ENCODE assay signal across 8 cellular contexts in genomic region chr17:6755731-6756184, GRCh38. TPM values are rescaled to one million over a fixed set of nuclear protein-coding genes. Genes with fewer than 3 reads are reported as not detected.
DNase-seq lines count a peak whose midpoint lies in the region; ATAC-seq and TF ChIP-seq lines count a peak whose summit lies in the region.

TSS of gene XAF1 (plus strand) at chr17:6756046. CDS start at chr17:6756079, 33 bp downstream.

- H3K9me2 ChIP-seq in MM.1S (replicated peaks; ENCODE audit: insufficient read depth, low read length), result no peaks in the 10 kb centered on the region

- WGBS in psoas muscle, 3 donors, result 11 to 23% (median 12%) methylated on average over 14 of the region's 14 CpGs

- H3K4me1 ChIP-seq in MM.1S (ENCODE audit: low read length) (peaks cover 3% of the 10 kb centered on the region; the same call in 1 of the 2 replicates), psoas muscle (peaks cover 5% of the 10 kb centered on the region)

- H3K27me3 Mint-ChIP-seq in activated T-cell treated with anti-CD3 and anti-CD28 coated beads, Interleukin-2, amount 50 U/mL, for 4 hours (ENCODE audit: low read depth), result no peaks in the 10 kb centered on the region

- H3K4me3 Mint-ChIP-seq in activated T-cell treated with anti-CD3 and anti-CD28 coated beads, Interleukin-2, amount 50 U/mL, for 4 hours, result peak within 1 kb of the TSS; percentile 89

- H3K27ac ChIP-seq in MM.1S (ENCODE audit: low read length), result no peak within 1 kb of the TSS
- peak within 1 kb of the TSS; percentile 75 for H3K27ac ChIP-seq in psoas muscle

- H3F3A ChIP-seq in MM.1S (ENCODE audit: insufficient read depth, low read length), result no peaks in the 10 kb centered on the region

- H3K36me3 ChIP-seq in MM.1S (replicated peaks; ENCODE audit: insufficient read depth, low read length) (no peaks in the 10 kb centered on the region), psoas muscle (ENCODE audit: insufficient read depth in 1 of 2, low read depth in 1 of 2) (peaks cover 0 to 10% of the 10 kb centered on the region in 2 donors)

- DNase-seq in EH (ENCODE audit: low read depth), result peak; percentile 76
- DNase-seq in MM.1S, result peak; percentile 73
- DNase-seq in activated T-cell treated with anti-CD3 and anti-CD28 coated beads, Interleukin-2, amount 50 U/mL, for 4 hours, result peak; percentile 40
- peak; percentile 34 to 73 for DNase-seq in foreskin fibroblast
- DNase-seq in psoas muscle, result peak in 1 of 2 donors; percentile 52
- no peak for DNase-seq in NCI-H345 treated with DMSO at 0.1 percent for 48 hours (lab: John Stamatoyannopoulos, UW; ENCODE audit: unreplicated experiment)

- H3K4me2 ChIP-seq in MM.1S (ENCODE audit: low read depth, low read length), result peak within 1 kb of the TSS; percentile 73

- H2AFZ ChIP-seq in MM.1S (ENCODE audit: low read length), result peak within 1 kb of the TSS; percentile 67

- intact Hi-C loops in psoas muscle (cut with DNase I), result no loop called here

- H3K4me1 Mint-ChIP-seq in activated T-cell treated with anti-CD3 and anti-CD28 coated beads, Interleukin-2, amount 50 U/mL, for 4 hours (ENCODE audit: low read depth), result peaks cover 44% of the 10 kb centered on the region

- H3K9ac ChIP-seq in MM.1S (ENCODE audit: low read length), result peak within 1 kb of the TSS; percentile 36; the same call in 1 of the 2 replicates

- H3K9me3 Mint-ChIP-seq in activated T-cell treated with anti-CD3 and anti-CD28 coated beads, Interleukin-2, amount 50 U/mL, for 4 hours, result no peaks in the 10 kb centered on the region

- ATAC-seq in activated T-cell treated with anti-CD3 and anti-CD28 coated beads, Interleukin-2, amount 50 U/mL, for 4 hours, result peak; percentile 71 to 73
- ATAC-seq in psoas muscle, result peak in 2 of 4 donors; percentile 20 to 34
- ATAC-seq in GM21515 (IDR thresholded peaks at IDR 0.05; ENCODE audit: unreplicated experiment), result no peak
- ATAC-seq in HG02798 (IDR thresholded peaks at IDR 0.05; ENCODE audit: poor library complexity, unreplicated experiment), result no peak

- H3K9me3 ChIP-seq in MM.1S (replicated peaks; ENCODE audit: insufficient read depth, low read length), result no peaks in the 10 kb centered on the region
- H3K9me3 ChIP-seq in psoas muscle, result no peaks in the 10 kb centered on the region

- TF ChIP-seq CTCF in MM.1S (IDR thresholded peaks at IDR 0.05; ENCODE audit: low read length), result no peak
- TF ChIP-seq CTCF in foreskin fibroblast (IDR thresholded peaks at IDR 0.05; ENCODE audit: low read depth, low read length), result no peak
- TF ChIP-seq CTCF in psoas muscle (IDR thresholded peaks at IDR 0.05), result no peak

- H3K4me3 ChIP-seq in MM.1S (ENCODE audit: low read length) (peak within 1 kb of the TSS; percentile 60), foreskin fibroblast (ENCODE audit: low read depth in 1 of 2, low read length in 2 of 2) (peak within 1 kb of the TSS; percentile 72 to 81), psoas muscle (peak within 1 kb of the TSS; percentile 63)

- H3K27me3 ChIP-seq in MM.1S (replicated peaks; ENCODE audit: insufficient read depth, low read length), result 0 out of 2 replicates have a peak, but pooled peaks cover 4% of the 10 kb centered on the region
- H3K27me3 ChIP-seq in psoas muscle (ENCODE audit: insufficient read depth in 3 of 3, low read length in 2 of 3), result peaks cover 0 to 7% (median 2%) of the 10 kb centered on the region in 3 donors

- H3K36me3 Mint-ChIP-seq in activated T-cell treated with anti-CD3 and anti-CD28 coated beads, Interleukin-2, amount 50 U/mL, for 4 hours (ENCODE audit: insufficient read depth), result peaks cover 28% of the 10 kb centered on the region

- H3K79me2 ChIP-seq in MM.1S (ENCODE audit: low read length), result no peaks in the 10 kb centered on the region

- no peaks in the 10 kb centered on the region for H4K20me1 ChIP-seq in MM.1S (ENCODE audit: insufficient read depth, low read length)

RNA-seq across cellular contexts. Expression of gene XAF1, which starts in this region (rescaled TPM):
- 10 to 100 TPM in 1 of 3 donors, 1 to 10 TPM in 2; 3.9 to 10.1 (median 7.8) TPM for total RNA-seq in activated T-cell treated with anti-CD3 and anti-CD28 coated beads, Interleukin-2, amount 50 U/mL, for 4 hours
- total RNA-seq in psoas muscle, result 10 to 100 TPM in 2 of 4 donors, 1 to 10 TPM in 2; 6.9 to 14.0 (median 9.8) TPM
- polyA plus RNA-seq in psoas muscle, result 1 to 10 TPM; 3.7 to 7.4 (median 7.4) TPM

Comparison
In these comparisons a context has a peak if more than half of its experiments do, and no peak if none do; other contexts are left out.
1. ATAC-seq: peak in activated T-cell treated with anti-CD3 and anti-CD28 coated beads, Interleukin-2, amount 50 U/mL, for 4 hours (2 of 2); none in GM21515 (single experiment) and HG02798 (single experiment).
2. Peak in every context shown above with its lines, with median percentiles within 50 percentile points of each other: H3K4me3 ChIP-seq.